ENCODE assay signal across 8 cellular contexts in genomic region chr2:44120428-44120827, GRCh38. TPM values are rescaled to one million over a fixed set of nuclear protein-coding genes. Genes with fewer than 3 reads are reported as not detected.
DNase-seq lines count a peak whose midpoint lies in the region; ATAC-seq and TF ChIP-seq lines count a peak whose summit lies in the region.

No MANE protein-coding gene starts in this region.

- H3K9me3 Mint-ChIP-seq in activated naive CD8-positive, alpha-beta T cell treated with anti-CD3 and anti-CD28 coated beads, Interleukin-2, amount 10 ng/mL, durations not matched to agents 7 days and 5 days: no peaks in the 10 kb centered on the region

- H3K36me3 Mint-ChIP-seq in activated naive CD8-positive, alpha-beta T cell treated with anti-CD3 and anti-CD28 coated beads, Interleukin-2, amount 10 ng/mL, durations not matched to agents 7 days and 5 days: no peaks in the 10 kb centered on the region

- no peak for TF ChIP-seq POLR2A in esophagus squamous epithelium (IDR thresholded peaks at IDR 0.05)

- no peak overlapping the region for H2AFZ ChIP-seq in OCI-LY3 (ENCODE audit: low read depth, low read length)

- H3K4me1 Mint-ChIP-seq in activated naive CD8-positive, alpha-beta T cell treated with anti-CD3 and anti-CD28 coated beads, Interleukin-2, amount 10 ng/mL, durations not matched to agents 7 days and 5 days: peaks cover 12% of the 10 kb centered on the region

- no peak for TF ChIP-seq CTCF in GM12865 (IDR thresholded peaks at IDR 0.05; ENCODE audit: insufficient read depth, low read depth, low read length, missing control alignments)
- TF ChIP-seq CTCF in OCI-LY3 (IDR thresholded peaks at IDR 0.05; ENCODE audit: low read depth, low read length): no peak
- TF ChIP-seq CTCF in esophagus squamous epithelium (IDR thresholded peaks at IDR 0.05): no peak

- H3K4me3 Mint-ChIP-seq in activated naive CD8-positive, alpha-beta T cell treated with anti-CD3 and anti-CD28 coated beads, Interleukin-2, amount 10 ng/mL, durations not matched to agents 7 days and 5 days: peak overlapping the region; percentile 53

- H3K9ac ChIP-seq in OCI-LY3 (ENCODE audit: low read length): no peak overlapping the region

- H3K36me3 ChIP-seq in OCI-LY3 (replicated peaks; ENCODE audit: low read depth, low read length): no peaks in the 10 kb centered on the region
- H3K36me3 ChIP-seq in esophagus squamous epithelium: no peaks in the 10 kb centered on the region

- intact Hi-C loops in esophagus squamous epithelium (cut with DNase I): no loop called here

- DNase-seq in GM12865 (ENCODE audit: low read depth) (peak; percentile 26), skeletal muscle cell (ENCODE audit: low read depth) (peak; percentile 49), NCI-H1092 (lab: John Stamatoyannopoulos, UW) (no peak), esophagus squamous epithelium (lab: John Stamatoyannopoulos, UW) (no peak), NCI-H82 (lab: John Stamatoyannopoulos, UW) (no peak)
- DNase-seq in activated naive CD8-positive, alpha-beta T cell treated with anti-CD3 and anti-CD28 coated beads, Interleukin-2, amount 10 ng/mL, durations not matched to agents 7 days and 5 days: no peak

- POLR2A ChIA-PET in activated naive CD8-positive, alpha-beta T cell treated with anti-CD3 and anti-CD28 coated beads, Interleukin-2, amount 10 ng/mL, durations not matched to agents 7 days and 5 days (lab: Charles Lee): interaction anchor here (0.6 to 1.3 kb wide), 2 partner anchors 48 to 51 kb away, joined by 3 to 8 read pairs; no protein-coding TSS in a partner anchor

- ATAC-seq in activated naive CD8-positive, alpha-beta T cell treated with anti-CD3 and anti-CD28 coated beads, Interleukin-2, amount 10 ng/mL, durations not matched to agents 7 days and 5 days (ENCODE audit: low read depth): peak; percentile 85
- ATAC-seq in HG03097 (IDR thresholded peaks at IDR 0.05; ENCODE audit: low FRiP score, unreplicated experiment): no peak

- H3K4me3 ChIP-seq in GM12865 (ENCODE audit: low read depth, low read length) (no peak overlapping the region), OCI-LY3 (ENCODE audit: low read length) (no peak overlapping the region), skeletal muscle cell (ENCODE audit: low read depth, low read length) (no peak overlapping the region), esophagus squamous epithelium (no peak overlapping the region)

- H3K79me2 ChIP-seq in OCI-LY3 (ENCODE audit: low read length): no peaks in the 10 kb centered on the region

- no peaks in the 10 kb centered on the region for H3K27me3 Mint-ChIP-seq in activated naive CD8-positive, alpha-beta T cell treated with anti-CD3 and anti-CD28 coated beads, Interleukin-2, amount 10 ng/mL, durations not matched to agents 7 days and 5 days

- H3K27ac ChIP-seq in OCI-LY3 (ENCODE audit: low read length) (no peak overlapping the region), esophagus squamous epithelium (no peak overlapping the region)

- H3K9me3 ChIP-seq in OCI-LY3 (ENCODE audit: insufficient read depth, low read length): no peaks in the 10 kb centered on the region
- H3K9me3 ChIP-seq in esophagus squamous epithelium: no peaks in the 10 kb centered on the region

- WGBS in esophagus squamous epithelium, 2 donors: 35 to 42% methylated on average over 2 of the region's 2 CpGs

- H3K4me1 ChIP-seq in OCI-LY3 (ENCODE audit: low read length) (peaks cover 7% of the 10 kb centered on the region), esophagus squamous epithelium (no peaks in the 10 kb centered on the region)

- H4K20me1 ChIP-seq in OCI-LY3 (ENCODE audit: insufficient read depth, low read length): no peaks in the 10 kb centered on the region

- H3K27me3 ChIP-seq in OCI-LY3 (ENCODE audit: low read depth, low read length) (no peaks in the 10 kb centered on the region), esophagus squamous epithelium (no peaks in the 10 kb centered on the region)

- no peak overlapping the region for H3K27ac Mint-ChIP-seq in activated naive CD8-positive, alpha-beta T cell treated with anti-CD3 and anti-CD28 coated beads, Interleukin-2, amount 10 ng/mL, durations not matched to agents 7 days and 5 days

- peak overlapping the region; percentile 26; the same call in 1 of the 2 replicates for H3K4me2 ChIP-seq in OCI-LY3 (ENCODE audit: low read length)

RNA-seq across cellular contexts. Expression of gene PPM1B, which starts 48.2 kb away (rescaled TPM):
- total RNA-seq in activated naive CD8-positive, alpha-beta T cell treated with anti-CD3 and anti-CD28 coated beads, Interleukin-2, amount 10 ng/mL, durations not matched to agents 7 days and 5 days: 10 to 100 TPM; 59.3 to 60.4 TPM
- total RNA-seq in esophagus squamous epithelium: 10 to 100 TPM; 14.9 to 53.8 (median 19.1) TPM

Comparison
In these comparisons a context has a peak if more than half of its experiments do, and no peak if none do; other contexts are left out.
1. DNase-seq: peak in GM12865 (single experiment) and skeletal muscle cell (single experiment); none in activated naive CD8-positive, alpha-beta T cell treated with anti-CD3 and anti-CD28 coated beads, Interleukin-2, amount 10 ng/mL, durations not matched to agents 7 days and 5 days (single experiment), NCI-H1092 (single experiment), esophagus squamous epithelium (single experiment) and NCI-H82 (single experiment).